ENCODE assay signal across 19 cellular contexts in genomic region chr12:106645465-106646330, GRCh38.
A peak's percentile ranks its signal among the peaks of the same experiment; 100 is the strongest.
DNase-seq lines count a peak whose midpoint lies in the region; ATAC-seq lines count a peak whose summit lies in the region.
"Had no signal": no experiment of that assay in that cellular context is flagged by ENCODE, and none has a peak within 500 bp of the region (broad histone marks: within the 10 kb centered on the region; RNA-seq: fewer than 3 reads in every experiment).

No MANE protein-coding gene starts in this region.

- H3K27ac ChIP-seq in subcutaneous abdominal adipose tissue (ENCODE audit: low read depth, low read length) = peak overlapping the region; percentile 80
- H3K27ac ChIP-seq: ascending aorta; BLaER1 treated with 17β-estradiol and CSF1 and Interleukin-3, amounts not matched to agents 10 nM and 100 nM; RWPE1; testis had no signal

- H3K27me3 ChIP-seq in adipocyte (replicated peaks; ENCODE audit: control insufficient read depth, insufficient read depth, low read length) = no peaks in the 10 kb centered on the region
- H3K27me3 ChIP-seq in subcutaneous abdominal adipose tissue (ENCODE audit: control insufficient read depth in 5 of 5, insufficient read depth in 4 of 5, low read length in 5 of 5) = no peaks in the 10 kb centered on the region
- H3K27me3 ChIP-seq: ascending aorta; BLaER1 treated with 17β-estradiol and CSF1 and Interleukin-3, amounts not matched to agents 10 nM and 100 nM; testis had no signal

- H3K9ac ChIP-seq in adipocyte (ENCODE audit: low read length) = peak overlapping the region; percentile 46
- peak overlapping the region in 1 of 5 donors; percentile 68 for H3K9ac ChIP-seq in subcutaneous abdominal adipose tissue (ENCODE audit: low read length in 5 of 5)
- H3K9ac ChIP-seq: BLaER1 treated with 17β-estradiol and CSF1 and Interleukin-3, amounts not matched to agents 10 nM and 100 nM had no signal

- H3K4me3 ChIP-seq in adipocyte (ENCODE audit: low read length) (peak overlapping the region; percentile 46), subcutaneous abdominal adipose tissue (ENCODE audit: low read depth in 1 of 5, low read length in 5 of 5) (peak overlapping the region in 1 of 5 donors; percentile 7)
- H3K4me3 ChIP-seq: ascending aorta; BLaER1 treated with 17β-estradiol and CSF1 and Interleukin-3, amounts not matched to agents 10 nM and 100 nM; coronary artery; testis had no signal

- H3K9me3 ChIP-seq in adipocyte (ENCODE audit: control insufficient read depth, low read length) = no peaks in the 10 kb centered on the region
- H3K9me3 ChIP-seq in subcutaneous abdominal adipose tissue (ENCODE audit: control insufficient read depth in 5 of 5, low read length in 5 of 5) = no peaks in the 10 kb centered on the region
- H3K9me3 ChIP-seq: ascending aorta; BLaER1 treated with 17β-estradiol and CSF1 and Interleukin-3, amounts not matched to agents 10 nM and 100 nM; testis had no signal

- peak; percentile 15 for DNase-seq in NCI-H345 (lab: John Stamatoyannopoulos, UW)
- no peak for DNase-seq in NCI-H345 treated with DMSO at 0.1 percent for 48 hours (lab: John Stamatoyannopoulos, UW; ENCODE audit: unreplicated experiment)
- DNase-seq in adipocyte (ENCODE audit: low read depth) = no peak
- no peak for DNase-seq in left lobe of liver (ENCODE audit: low spot score)
- DNase-seq in NCI-H524 (lab: John Stamatoyannopoulos, UW) = no peak
- DNase-seq: activated CD4-positive, alpha-beta memory T cell treated with anti-CD3 and anti-CD28 coated beads for 36 hours; activated naive CD4-positive, alpha-beta T cell treated with anti-CD3 and anti-CD28 coated beads for 36 hours; activated T-cell treated with anti-CD3 and anti-CD28 coated beads, Interleukin-2, amount 50 U/mL, for 1 hour; MM.1S; stimulated activated CD4-positive, alpha-beta T cell treated with anti-CD3 and anti-CD28 coated beads, Interleukin-4, amount 100 ng/mL, for 24 hours had no signal

- H3K4me1 ChIP-seq in adipocyte (ENCODE audit: control insufficient read depth, insufficient read depth, low read length) (peaks cover 21% of the 10 kb centered on the region), subcutaneous abdominal adipose tissue (ENCODE audit: control insufficient read depth in 5 of 5, insufficient read depth in 5 of 5, low read length in 5 of 5) (peaks cover 0 to 21% (median 13%) of the 10 kb centered on the region in 5 donors)
- H3K4me1 ChIP-seq: ascending aorta, testis had no signal

- ATAC-seq in left lobe of liver (peak; percentile 44), GM18520 (IDR thresholded peaks at IDR 0.05; ENCODE audit: unreplicated experiment) (no peak), GM21526 (IDR thresholded peaks at IDR 0.05; ENCODE audit: low FRiP score, unreplicated experiment) (no peak)
- ATAC-seq: HCT116 had no signal

- H3K36me3 ChIP-seq in adipocyte (ENCODE audit: control insufficient read depth, insufficient read depth, low read length, severe bottlenecking) (no peaks in the 10 kb centered on the region), subcutaneous abdominal adipose tissue (ENCODE audit: control insufficient read depth in 5 of 5, insufficient read depth in 5 of 5, low read length in 5 of 5) (no peaks in the 10 kb centered on the region)
- H3K36me3 ChIP-seq: ascending aorta; BLaER1 treated with 17β-estradiol and CSF1 and Interleukin-3, amounts not matched to agents 10 nM and 100 nM had no signal
